24 cellular contexts compared by ENCODE assay signal in the genomic region with DNA sequence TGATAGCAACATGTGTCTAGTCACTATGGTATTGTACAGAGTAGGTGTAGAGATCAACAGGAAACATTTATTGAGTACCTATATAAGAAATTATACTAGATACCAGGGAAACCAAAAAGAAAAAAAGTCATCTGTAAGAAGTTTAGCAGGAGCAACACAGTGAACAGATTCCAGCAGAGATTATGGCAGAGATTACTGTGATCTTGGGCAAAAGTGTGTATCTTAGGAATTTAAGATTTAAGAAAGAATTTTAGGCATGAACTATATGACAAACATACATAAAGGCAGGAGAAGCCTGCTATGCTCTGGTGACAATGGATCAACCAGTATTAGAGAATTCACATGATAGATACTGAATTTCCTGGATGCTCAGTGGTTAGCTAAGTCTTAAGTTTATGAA. TPM values are rescaled to one million over a fixed set of nuclear protein-coding genes. Genes with fewer than 3 reads are reported as not detected.
"Had no signal": no experiment of that assay in that cellular context is flagged by ENCODE, and none has a peak within 500 bp of the region (broad histone marks: within the 10 kb centered on the region; RNA-seq: fewer than 3 reads in every experiment).

No MANE protein-coding gene starts in this region.

- ATAC-seq: HepG2 had no signal

- H3K27ac ChIP-seq: Peyer's patch had no signal

- H3K9me3 ChIP-seq: Peyer's patch had no signal

- H2AFZ ChIP-seq: PC-9 had no signal

- H3K36me3 ChIP-seq: Peyer's patch had no signal

- H3K4me3 ChIP-seq: PC-9, Peyer's patch had no signal

- H3K27me3 ChIP-seq: Peyer's patch had no signal

- DNase-seq: IMR-90; Karpas-422; KG1; MM.1S; NCI-H1092 treated with DMSO at 0.1 percent for 48 hours; NCI-H1436; NCI-H187; NCI-H2029; NCI-H2081 treated with DMSO at 0.1 percent for 48 hours; NCI-H2171; NCI-H226; NCI-H446; NCI-H510A; NCI-H524 treated with DMSO at 0.1 percent for 48 hours; NCI-H69; NCI-H774; NK-92 treated with Interleukin-12 subunit alpha and Interleukin-12 subunit beta, amount 100 ng/mL, for 24 hours; PC-9; Peyer's patch; Right ventricle myocardium superior; SIG-M5 had no signal

- H3K4me2 ChIP-seq: PC-9 had no signal

- H3K4me1 ChIP-seq: Peyer's patch had no signal

RNA-seq across cellular contexts. Expression of a gene that starts 37.9 kb away (rescaled TPM):
- total RNA-seq: HepG2, HT1080, OCI-LY7 had no signal
- polyA plus RNA-seq: HepG2 had no signal
